In genomic region chr22:38176170-38176741, GRCh38 we compare ENCODE assay signal across 1 cellular context.
TF ChIP-seq lines count a peak whose summit lies in the region.

No MANE protein-coding gene starts in this region.

TF ChIP-seq in HCT116, 20 proteins besides CTCF, POLR2A, EP300 and RAD21 (continued from another document):
- TF ChIP-seq, protein P1, sequence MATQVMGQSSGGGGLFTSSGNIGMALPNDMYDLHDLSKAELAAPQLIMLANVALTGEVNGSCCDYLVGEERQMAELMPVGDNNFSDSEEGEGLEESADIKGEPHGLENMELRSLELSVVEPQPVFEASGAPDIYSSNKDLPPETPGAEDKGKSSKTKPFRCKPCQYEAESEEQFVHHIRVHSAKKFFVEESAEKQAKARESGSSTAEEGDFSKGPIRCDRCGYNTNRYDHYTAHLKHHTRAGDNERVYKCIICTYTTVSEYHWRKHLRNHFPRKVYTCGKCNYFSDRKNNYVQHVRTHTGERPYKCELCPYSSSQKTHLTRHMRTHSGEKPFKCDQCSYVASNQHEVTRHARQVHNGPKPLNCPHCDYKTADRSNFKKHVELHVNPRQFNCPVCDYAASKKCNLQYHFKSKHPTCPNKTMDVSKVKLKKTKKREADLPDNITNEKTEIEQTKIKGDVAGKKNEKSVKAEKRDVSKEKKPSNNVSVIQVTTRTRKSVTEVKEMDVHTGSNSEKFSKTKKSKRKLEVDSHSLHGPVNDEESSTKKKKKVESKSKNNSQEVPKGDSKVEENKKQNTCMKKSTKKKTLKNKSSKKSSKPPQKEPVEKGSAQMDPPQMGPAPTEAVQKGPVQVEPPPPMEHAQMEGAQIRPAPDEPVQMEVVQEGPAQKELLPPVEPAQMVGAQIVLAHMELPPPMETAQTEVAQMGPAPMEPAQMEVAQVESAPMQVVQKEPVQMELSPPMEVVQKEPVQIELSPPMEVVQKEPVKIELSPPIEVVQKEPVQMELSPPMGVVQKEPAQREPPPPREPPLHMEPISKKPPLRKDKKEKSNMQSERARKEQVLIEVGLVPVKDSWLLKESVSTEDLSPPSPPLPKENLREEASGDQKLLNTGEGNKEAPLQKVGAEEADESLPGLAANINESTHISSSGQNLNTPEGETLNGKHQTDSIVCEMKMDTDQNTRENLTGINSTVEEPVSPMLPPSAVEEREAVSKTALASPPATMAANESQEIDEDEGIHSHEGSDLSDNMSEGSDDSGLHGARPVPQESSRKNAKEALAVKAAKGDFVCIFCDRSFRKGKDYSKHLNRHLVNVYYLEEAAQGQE (IDR thresholded peaks at IDR 0.05; ENCODE audit: low read depth), result no peak
